In the genomic region with DNA sequence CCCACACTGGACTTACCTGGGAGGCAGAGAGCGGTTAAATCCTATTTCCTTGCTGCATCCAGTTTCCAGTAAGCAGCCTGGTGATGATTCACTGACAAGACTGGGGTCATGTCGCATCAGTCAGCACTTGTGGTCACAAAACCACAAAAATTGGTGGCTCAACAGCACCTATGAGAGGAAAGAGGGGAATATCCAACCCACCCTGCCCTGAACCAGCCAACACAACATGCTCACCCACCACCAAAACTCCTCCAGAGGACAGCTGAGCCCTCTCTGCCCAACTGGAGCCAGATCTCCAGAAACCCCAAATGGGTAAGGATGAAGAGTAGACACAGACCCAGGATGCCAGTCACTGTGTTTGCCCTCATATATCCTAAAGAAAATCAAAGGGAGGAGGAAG, we compare ENCODE assay signal across 11 cellular contexts.
A peak's percentile ranks its signal among the peaks of the same experiment; 100 is the strongest.
DNase-seq lines count a peak whose midpoint lies in the region; ATAC-seq and TF ChIP-seq lines count a peak whose summit lies in the region.
"Had no signal": no experiment of that assay in that cellular context is flagged by ENCODE, and none has a peak within 500 bp of the region (broad histone marks: within the 10 kb centered on the region; RNA-seq: fewer than 3 reads in every experiment).

No MANE protein-coding gene starts in this region.

- TF ChIP-seq POLR2A in heart left ventricle (IDR thresholded peaks at IDR 0.05) (no peak), tibial nerve (IDR thresholded peaks at IDR 0.05) (no peak)

- DNase-seq in heart left ventricle (no peak), left ventricle myocardium superior (no peak), kidney glomerular epithelial cell (lab: John Stamatoyannopoulos, UW) (peak; percentile 8), tibial nerve (ENCODE audit: low spot score in 2 of 2) (no peak), NCI-H1092 (lab: John Stamatoyannopoulos, UW) (no peak), NAMALWA (ENCODE audit: low spot score) (no peak), glutamatergic neuron (no peak)
- DNase-seq in activated CD8-positive, alpha-beta T cell treated with anti-CD3 and anti-CD28 coated beads, Interleukin-2, amount 10 ng/mL, durations not matched to agents 7 days and 5 days: peak; percentile 48
- DNase-seq: KBM-7, nephron progenitor cell, T-helper 9 cell had no signal

- H3K4me1 ChIP-seq in heart left ventricle (peaks cover 27 to 98% (median 93%) of the 10 kb centered on the region in 12 donors), tibial nerve (peaks cover 0 to 98% (median 91%) of the 10 kb centered on the region in 4 donors)

- no peak for TF ChIP-seq CTCF in heart left ventricle (IDR thresholded peaks at IDR 0.05)
- no peak for TF ChIP-seq CTCF in tibial nerve (IDR thresholded peaks at IDR 0.05)
- no peak for TF ChIP-seq CTCF in glutamatergic neuron (IDR thresholded peaks at IDR 0.05; ENCODE audit: partially characterized antibody, unreplicated experiment)

- H3K27me3 ChIP-seq in heart left ventricle (no peaks in the 10 kb centered on the region), tibial nerve (no peaks in the 10 kb centered on the region)

- H3K27ac ChIP-seq in heart left ventricle (peak overlapping the region; percentile 56 to 98 (median 81)), tibial nerve (peak overlapping the region in 3 of 4 donors; percentile 10 to 86 (median 83))

- intact Hi-C loops in heart left ventricle (cut with DNase I) (loop anchor here in 1 of 10 donors (10.0 kb wide), 1 partner anchor 169 kb away; no protein-coding TSS in a partner anchor), left ventricle myocardium superior (cut with micrococcal nuclease) (no loop called here)

- no peaks in the 10 kb centered on the region for H3K9me3 ChIP-seq in heart left ventricle
- H3K9me3 ChIP-seq in tibial nerve: no peaks in the 10 kb centered on the region

- ATAC-seq in heart left ventricle (no peak), left ventricle myocardium superior (no peak)
- peak; percentile 13 for ATAC-seq in activated CD8-positive, alpha-beta T cell treated with anti-CD3 and anti-CD28 coated beads, Interleukin-2, amount 10 ng/mL, durations not matched to agents 7 days and 5 days

- no peak for TF ChIP-seq EP300 in tibial nerve (IDR thresholded peaks at IDR 0.05)

- peaks cover 40% of the 10 kb centered on the region for H3K4me1 Mint-ChIP-seq in activated CD8-positive, alpha-beta T cell treated with anti-CD3 and anti-CD28 coated beads, Interleukin-2, amount 10 ng/mL, durations not matched to agents 7 days and 5 days (ENCODE audit: low read depth)
- no peaks in the 10 kb centered on the region for H3K4me1 Mint-ChIP-seq in glutamatergic neuron (ENCODE audit: low read depth, unreplicated experiment)

- WGBS in heart left ventricle, 4 donors: 80 to 95% (median 92%) methylated on average over 2 of the region's 2 CpGs
- 80 to 86% methylated on average over 2 of the region's 2 CpGs for WGBS in tibial nerve, 2 donors

- H3K36me3 ChIP-seq in heart left ventricle: peaks cover 0 to 95% (median 79%) of the 10 kb centered on the region in 9 donors
- peaks cover 0 to 80% (median 31%) of the 10 kb centered on the region in 3 donors for H3K36me3 ChIP-seq in tibial nerve

- CTCF ChIA-PET in activated CD8-positive, alpha-beta T cell treated with anti-CD3 and anti-CD28 coated beads, Interleukin-2, amount 10 ng/mL, durations not matched to agents 7 days and 5 days (lab: Charles Lee): interaction anchor here (1.1 to 2.0 kb wide), 4 partner anchors 17 to 147 kb away, joined by 3 to 8 read pairs (median 3); no protein-coding TSS in a partner anchor

- peaks cover 44% of the 10 kb centered on the region for H3K36me3 Mint-ChIP-seq in activated CD8-positive, alpha-beta T cell treated with anti-CD3 and anti-CD28 coated beads, Interleukin-2, amount 10 ng/mL, durations not matched to agents 7 days and 5 days (ENCODE audit: low read depth)
- no peaks in the 10 kb centered on the region for H3K36me3 Mint-ChIP-seq in glutamatergic neuron (ENCODE audit: unreplicated experiment)

- no peak overlapping the region for H3K4me3 Mint-ChIP-seq in activated CD8-positive, alpha-beta T cell treated with anti-CD3 and anti-CD28 coated beads, Interleukin-2, amount 10 ng/mL, durations not matched to agents 7 days and 5 days
- no peak overlapping the region for H3K4me3 Mint-ChIP-seq in glutamatergic neuron (ENCODE audit: unreplicated experiment)
- H3K4me3 Mint-ChIP-seq: nephron progenitor cell had no signal

- POLR2A ChIA-PET in activated CD8-positive, alpha-beta T cell treated with anti-CD3 and anti-CD28 coated beads, Interleukin-2, amount 10 ng/mL, durations not matched to agents 7 days and 5 days (lab: Charles Lee): no interaction called here

- H3K4me3 ChIP-seq in heart left ventricle: peak overlapping the region in 7 of 12 donors; percentile 1 to 35 (median 11)
- no peak overlapping the region for H3K4me3 ChIP-seq in tibial nerve

- peak overlapping the region; percentile 13 for H3K27ac Mint-ChIP-seq in activated CD8-positive, alpha-beta T cell treated with anti-CD3 and anti-CD28 coated beads, Interleukin-2, amount 10 ng/mL, durations not matched to agents 7 days and 5 days
- H3K27ac Mint-ChIP-seq in glutamatergic neuron (ENCODE audit: unreplicated experiment): no peak overlapping the region

- no peaks in the 10 kb centered on the region for H3K9me3 Mint-ChIP-seq in activated CD8-positive, alpha-beta T cell treated with anti-CD3 and anti-CD28 coated beads, Interleukin-2, amount 10 ng/mL, durations not matched to agents 7 days and 5 days (ENCODE audit: insufficient read depth)
- no peaks in the 10 kb centered on the region for H3K9me3 Mint-ChIP-seq in glutamatergic neuron (ENCODE audit: unreplicated experiment)
- H3K9me3 Mint-ChIP-seq: nephron progenitor cell had no signal

- H3K27me3 Mint-ChIP-seq in activated CD8-positive, alpha-beta T cell treated with anti-CD3 and anti-CD28 coated beads, Interleukin-2, amount 10 ng/mL, durations not matched to agents 7 days and 5 days (ENCODE audit: low read depth): no peaks in the 10 kb centered on the region
- H3K27me3 Mint-ChIP-seq in glutamatergic neuron (ENCODE audit: unreplicated experiment): peaks cover 6% of the 10 kb centered on the region

Comparison
In these comparisons a context has a peak if more than half of its experiments do, and no peak if none do; other contexts are left out.
1. DNase-seq: peak in activated CD8-positive, alpha-beta T cell treated with anti-CD3 and anti-CD28 coated beads, Interleukin-2, amount 10 ng/mL, durations not matched to agents 7 days and 5 days (single experiment) and kidney glomerular epithelial cell (single experiment); none in heart left ventricle (0 of 5), left ventricle myocardium superior (single experiment), tibial nerve (0 of 2), NCI-H1092 (single experiment), NAMALWA (single experiment) and glutamatergic neuron (single experiment).
2. H3K4me3 ChIP-seq: peak in heart left ventricle (7 of 12); none in tibial nerve (0 of 4).